In genomic region chr1:150126811-150127210, GRCh38 we compare ENCODE assay signal across 23 cellular contexts.
"Had no signal": no experiment of that assay in that cellular context is flagged by ENCODE, and none has a peak within 500 bp of the region (broad histone marks: within the 10 kb centered on the region; RNA-seq: fewer than 3 reads in every experiment).

No MANE protein-coding gene starts in this region.

- H3K36me3 ChIP-seq: ovary, thyroid gland, upper lobe of right lung had no signal

- H3K9me3 ChIP-seq: left ventricle myocardium inferior, mucosa of descending colon, ovary, stomach, testis, thyroid gland, upper lobe of right lung had no signal

- H3K27me3 ChIP-seq: ovary, stomach, testis, thyroid gland, upper lobe of right lung had no signal

- H3K27ac ChIP-seq: left ventricle myocardium inferior, ovary, skin epidermis, stomach, testis, thyroid gland, upper lobe of right lung had no signal

- DNase-seq: hypothalamus; immature natural killer cell; left ventricle myocardium inferior; midbrain; mucosa of descending colon; naive thymus-derived CD4-positive, alpha-beta T cell; ovary; retina; right cardiac atrium; stimulated activated CD4-positive, alpha-beta T cell treated with anti-CD3 and anti-CD28 coated beads, Interleukin-12 subunit alpha, Interleukin-12 subunit beta, amount 100 ng/mL, for 4 hours; stimulated activated CD4-positive, alpha-beta T cell treated with anti-CD3 and anti-CD28 coated beads, Interleukin-15, amount 100 ng/mL, for 24 hours; stimulated activated CD4-positive, alpha-beta T cell treated with anti-CD3 and anti-CD28 coated beads, Interleukin-2, amount 100 ng/mL, for 24 hours; stimulated activated CD4-positive, alpha-beta T cell treated with anti-CD3 and anti-CD28 coated beads, Interleukin-4, amount 100 ng/mL, for 1 hour; stimulated activated naive B cell treated with anti-CD40 and anti-IgM and Interleukin-4, amounts not matched to agents 10 μg/mL and 1 μg/mL and 100 μg/mL, for 72 hours; stimulated activated naive CD8-positive, alpha-beta T cell treated with anti-CD3 and anti-CD28 coated beads, Interleukin-15, Interleukin-2, amounts not matched to agents 100 U/mL and 50 U/mL, for 24 hours; stomach; testis; thyroid gland; trophoblast cell; upper lobe of right lung had no signal

- H3K4me3 ChIP-seq: left ventricle myocardium inferior, mucosa of descending colon, ovary, skin epidermis, stomach, testis, thyroid gland, upper lobe of right lung had no signal

- ATAC-seq: naive thymus-derived CD4-positive, alpha-beta T cell; natural killer cell treated with Interleukin-12 subunit alpha and Interleukin-12 subunit beta and Interleukin-15 and Interleukin-18, amount 100 ng/mL, for 72 hours; right cardiac atrium; sciatic nerve; stimulated activated naive B cell treated with anti-CD40 and anti-IgM and Interleukin-4, amounts not matched to agents 10 μg/mL and 1 μg/mL and 100 μg/mL, for 72 hours; stimulated activated naive CD8-positive, alpha-beta T cell treated with anti-CD3 and anti-CD28 coated beads, Interleukin-15, Interleukin-2, amounts not matched to agents 100 U/mL and 50 U/mL, for 24 hours; upper lobe of right lung had no signal

- H3K4me1 ChIP-seq: stomach, testis, thyroid gland, upper lobe of right lung had no signal
